In genomic region chr1:7784492-7785071, GRCh38 we compare ENCODE assay signal across 8 cellular contexts. TPM values are rescaled to one million over a fixed set of nuclear protein-coding genes. Genes with fewer than 3 reads are reported as not detected.
A peak's percentile ranks its signal among the peaks of the same experiment; 100 is the strongest.
DNase-seq lines count a peak whose midpoint lies in the region; ATAC-seq and TF ChIP-seq lines count a peak whose summit lies in the region.

No MANE protein-coding gene starts in this region.

- peaks cover 11% of the 10 kb centered on the region for H3K4me1 ChIP-seq in endocrine pancreas (ENCODE audit: control insufficient read depth, insufficient read depth, low read length)

- H3K27me3 ChIP-seq in AG04450 (ENCODE audit: control insufficient read depth, insufficient read depth, low read length), result no peaks in the 10 kb centered on the region
- H3K27me3 ChIP-seq in endocrine pancreas (ENCODE audit: control insufficient read depth, insufficient read depth, low read length), result no peaks in the 10 kb centered on the region

- H3K36me3 ChIP-seq in endocrine pancreas (ENCODE audit: control insufficient read depth, insufficient read depth, low read length), result peaks cover 2% of the 10 kb centered on the region

- H3K9me3 ChIP-seq in AG04450 (ENCODE audit: control insufficient read depth, insufficient read depth, low read length) (peaks cover 4% of the 10 kb centered on the region; the same call in 1 of the 2 replicates), endocrine pancreas (ENCODE audit: control insufficient read depth, low read length) (no peaks in the 10 kb centered on the region)

- H3K27me3 Mint-ChIP-seq in IgD-negative memory B cell, result peaks cover 3% of the 10 kb centered on the region
- no peaks in the 10 kb centered on the region for H3K27me3 Mint-ChIP-seq in naive B cell

- H3K4me1 Mint-ChIP-seq in IgD-negative memory B cell, result peaks cover 12 to 23% (median 16%) of the 10 kb centered on the region in 3 donors
- H3K4me1 Mint-ChIP-seq in naive B cell, result peaks cover 15 to 26% (median 24%) of the 10 kb centered on the region in 3 donors

- no peak for ATAC-seq in naive B cell (ENCODE audit: low read depth in 2 of 2)
- no peak for ATAC-seq in GM21423 (IDR thresholded peaks at IDR 0.05; ENCODE audit: unreplicated experiment)

- H3K9me3 Mint-ChIP-seq in IgD-negative memory B cell (peaks cover 0 to 5% (median 0%) of the 10 kb centered on the region in 3 donors), naive B cell (peaks cover 0 to 5% (median 3%) of the 10 kb centered on the region in 7 donors)

- peak overlapping the region; percentile 87 for H3K9ac ChIP-seq in endocrine pancreas (ENCODE audit: control insufficient read depth, insufficient read depth, low read length)

- H3K4me3 ChIP-seq in AG04450 (ENCODE audit: low read depth, low read length) (peak overlapping the region; percentile 55), endocrine pancreas (ENCODE audit: control insufficient read depth, insufficient read depth, low read length) (peak overlapping the region; percentile 67)

- no peak overlapping the region for H3K27ac ChIP-seq in AG04450 (ENCODE audit: low read depth, low read length)

- CTCF ChIA-PET in AG04450 (lab: Charles Lee), result no interaction called here

- H3K4me3 Mint-ChIP-seq in IgD-negative memory B cell, result peak overlapping the region in 3 of 4 donors; percentile 15 to 75 (median 63)
- H3K4me3 Mint-ChIP-seq in naive B cell, result peak overlapping the region in 6 of 8 donors; percentile 0 to 70 (median 46)

- POLR2A ChIA-PET in AG04450 (lab: Yijun Ruan, JAX), result no interaction called here

- DNase-seq in AG04450 (ENCODE audit: low read depth, low spot score), result no peak
- no peak for DNase-seq in naive B cell
- no peak for DNase-seq in HK-2 (ENCODE audit: unreplicated experiment)
- no peak for DNase-seq in SHP77 (lab: John Stamatoyannopoulos, UW)
- DNase-seq in NK-92 treated with Interleukin-12 subunit alpha and Interleukin-12 subunit beta, amount 100 ng/mL, for 24 hours (lab: John Stamatoyannopoulos, UW), result no peak

- no peak for TF ChIP-seq CTCF in AG04450 (IDR thresholded peaks at IDR 0.05; ENCODE audit: low read depth, low read length)

- H3K27ac Mint-ChIP-seq in IgD-negative memory B cell (peak overlapping the region; percentile 84 to 88 (median 85)), naive B cell (peak overlapping the region in 4 of 6 donors; percentile 7 to 85 (median 58))

- H3K36me3 Mint-ChIP-seq in IgD-negative memory B cell (peaks cover 9% of the 10 kb centered on the region), naive B cell (peaks cover 5 to 6% of the 10 kb centered on the region in 2 donors)

RNA-seq across cellular contexts. Expression of gene PER3, which starts 0.5 kb away (rescaled TPM):
- polyA plus RNA-seq in AG04450 (2011; rRNA removed) (8.3 and 9.1 TPM in 2 replicates), IgD-negative memory B cell (1.4 TPM), naive B cell (ENCODE audit: low read depth in 6 of 6) (1 to 10 TPM in 4 of 6 donors, under 1 TPM in 2; 0.48 to 2.7 (median 1.6) TPM)
- 10.3 and 13.2 TPM in 2 replicates for polyA minus RNA-seq in AG04450 (2011; rRNA and poly(A)+ RNA removed)

RNA-seq across cellular contexts. Expression of gene VAMP3, which starts 13.5 kb away (rescaled TPM):
- polyA plus RNA-seq in AG04450 (2011; rRNA removed), result 154 and 177 TPM in 2 replicates
- 60.8 and 78.7 TPM in 2 replicates for polyA minus RNA-seq in AG04450 (2011; rRNA and poly(A)+ RNA removed)
- 29.3 TPM for polyA plus RNA-seq in IgD-negative memory B cell
- 10 to 100 TPM; 30.3 to 42.3 (median 38.0) TPM for polyA plus RNA-seq in naive B cell (ENCODE audit: low read depth in 6 of 6)
